ENCODE assay signal across 13 cellular contexts in genomic region chr3:56748663-56749231, GRCh38. TPM values are rescaled to one million over a fixed set of nuclear protein-coding genes. Genes with fewer than 3 reads are reported as not detected.
DNase-seq lines count a peak whose midpoint lies in the region; ATAC-seq and TF ChIP-seq lines count a peak whose summit lies in the region.
"Had no signal": no experiment of that assay in that cellular context is flagged by ENCODE, and none has a peak within 500 bp of the region (broad histone marks: within the 10 kb centered on the region; RNA-seq: fewer than 3 reads in every experiment).

No MANE protein-coding gene starts in this region.

- CTCF ChIA-PET in CD8-positive, alpha-beta T cell (lab: Charles Lee), result interaction anchor here (0.7 to 12.9 kb wide), 4 partner anchors 10 to 231 kb away, joined by 3 to 146 read pairs (median 3); partner anchors contain the start of gene ARHGEF3

- H3K27ac Mint-ChIP-seq in CD8-positive, alpha-beta T cell, result peak overlapping the region; percentile 45

- DNase-seq in CD8-positive, alpha-beta T cell, result no peak
- peak; percentile 34 to 63 (median 48) for DNase-seq in body of pancreas
- peak; percentile 54 for DNase-seq in left kidney (ENCODE audit: low read depth, low spot score)
- DNase-seq in smooth muscle cell (lab: John Stamatoyannopoulos, UW; ENCODE audit: unreplicated experiment), result no peak
- no peak for DNase-seq in effector CD8-positive, alpha-beta T cell (lab: John Stamatoyannopoulos, UW)
- DNase-seq in NCI-H2107 treated with DMSO at 0.1 percent for 48 hours (lab: John Stamatoyannopoulos, UW; ENCODE audit: unreplicated experiment), result no peak
- no peak for DNase-seq in WERI-Rb-1
- DNase-seq: AML-193; H7; NCI-H345; stimulated activated CD4-positive, alpha-beta T cell treated with anti-CD3 and anti-CD28 coated beads, Interleukin-2, amount 100 ng/mL, for 24 hours; testis had no signal

- peaks cover 86% of the 10 kb centered on the region for H3K36me3 Mint-ChIP-seq in CD8-positive, alpha-beta T cell

- H3K4me3 Mint-ChIP-seq in CD8-positive, alpha-beta T cell, result no peak overlapping the region

- POLR2A ChIA-PET in CD8-positive, alpha-beta T cell (lab: Charles Lee), result interaction anchor here (1.6 to 1.8 kb wide), 2 partner anchors 34 to 50 kb away, joined by 4 to 5 read pairs; no protein-coding TSS in a partner anchor

- TF ChIP-seq CTCF in CD8-positive, alpha-beta T cell (IDR thresholded peaks at IDR 0.05), result no peak
- no peak for TF ChIP-seq CTCF in body of pancreas (IDR thresholded peaks at IDR 0.05)
- TF ChIP-seq CTCF in smooth muscle cell (IDR thresholded peaks at IDR 0.05; ENCODE audit: borderline replicate concordance, insufficient read depth, poor library complexity, severe bottlenecking), result no peak
- no peak for TF ChIP-seq CTCF in WERI-Rb-1 (IDR thresholded peaks at IDR 0.05; ENCODE audit: low read depth, low read length)

- H3K9me3 Mint-ChIP-seq in CD8-positive, alpha-beta T cell, result no peaks in the 10 kb centered on the region

- H3F3A ChIP-seq in smooth muscle cell (ENCODE audit: low read depth), result peaks cover 40% of the 10 kb centered on the region

- peaks cover 55% of the 10 kb centered on the region for H3K4me1 Mint-ChIP-seq in CD8-positive, alpha-beta T cell (ENCODE audit: low read depth)

- H3K9ac ChIP-seq in smooth muscle cell (ENCODE audit: low read depth), result no peak overlapping the region

- H3K36me3 ChIP-seq in CD8-positive, alpha-beta T cell (ENCODE audit: insufficient read depth, low read length), result peaks cover 57% of the 10 kb centered on the region
- peaks cover 0 to 8% of the 10 kb centered on the region in 2 donors for H3K36me3 ChIP-seq in body of pancreas (replicated peaks in 1 of 2; ENCODE audit: insufficient read depth in 1 of 2, low read depth in 2 of 2)
- peaks cover 27% of the 10 kb centered on the region for H3K36me3 ChIP-seq in smooth muscle cell (ENCODE audit: low read depth)
- no peaks in the 10 kb centered on the region for H3K36me3 ChIP-seq in WERI-Rb-1

- intact Hi-C loops in CD8-positive, alpha-beta T cell (cut with DNase I, micrococcal nuclease), result loop anchor here in 1 of 2 experiments (2.0 kb wide), 1 partner anchor 14 kb away; no protein-coding TSS in a partner anchor
- intact Hi-C loops in body of pancreas (cut with DNase I), result no loop called here

- no peaks in the 10 kb centered on the region for H3K9me3 ChIP-seq in CD8-positive, alpha-beta T cell (ENCODE audit: low read length)
- no peaks in the 10 kb centered on the region for H3K9me3 ChIP-seq in body of pancreas
- H3K9me3 ChIP-seq in smooth muscle cell (replicated peaks; ENCODE audit: low read depth), result no peaks in the 10 kb centered on the region
- no peaks in the 10 kb centered on the region for H3K9me3 ChIP-seq in WERI-Rb-1 (ENCODE audit: severe bottlenecking)
- H3K9me3 ChIP-seq: testis had no signal

- no peak for TF ChIP-seq POLR2A in body of pancreas (IDR thresholded peaks at IDR 0.05)

- no peak overlapping the region for H3K4me2 ChIP-seq in smooth muscle cell

- H4K20me1 ChIP-seq in smooth muscle cell (ENCODE audit: low read depth), result peaks cover 99% of the 10 kb centered on the region

- no peak overlapping the region for H2AFZ ChIP-seq in smooth muscle cell (ENCODE audit: low read depth)

- H3K27ac ChIP-seq in CD8-positive, alpha-beta T cell (ENCODE audit: low read depth, low read length), result no peak overlapping the region
- H3K27ac ChIP-seq in body of pancreas (peak overlapping the region; percentile 40 to 69 (median 53)), smooth muscle cell (ENCODE audit: low read depth) (peak overlapping the region; percentile 63), WERI-Rb-1 (no peak overlapping the region)

- WGBS in body of pancreas, 2 donors, result 10% methylated on average over 8 of the region's 8 CpGs
- 47% methylated on average over 8 of the region's 8 CpGs for WGBS in smooth muscle cell (ENCODE audit: low lambda C conversion rate)

- peaks cover 92% of the 10 kb centered on the region for H3K79me2 ChIP-seq in smooth muscle cell (ENCODE audit: low read depth)

- H3K27me3 ChIP-seq in CD8-positive, alpha-beta T cell (ENCODE audit: insufficient read depth, low read length), result no peaks in the 10 kb centered on the region
- no peaks in the 10 kb centered on the region for H3K27me3 ChIP-seq in body of pancreas
- no peaks in the 10 kb centered on the region for H3K27me3 ChIP-seq in smooth muscle cell (ENCODE audit: low read depth)
- no peaks in the 10 kb centered on the region for H3K27me3 ChIP-seq in WERI-Rb-1 (ENCODE audit: insufficient read depth, low read depth, severe bottlenecking)
- H3K27me3 ChIP-seq: testis had no signal

- H3K4me1 ChIP-seq in CD8-positive, alpha-beta T cell (ENCODE audit: insufficient read depth, low read length), result peaks cover 33% of the 10 kb centered on the region
- H3K4me1 ChIP-seq in body of pancreas (peaks cover 55% of the 10 kb centered on the region), smooth muscle cell (ENCODE audit: low read depth) (no peaks in the 10 kb centered on the region)
- H3K4me1 ChIP-seq: testis had no signal

- H3K4me3 ChIP-seq in CD8-positive, alpha-beta T cell (ENCODE audit: low read depth, low read length), result no peak overlapping the region
- H3K4me3 ChIP-seq in body of pancreas (no peak overlapping the region), smooth muscle cell (no peak overlapping the region), WERI-Rb-1 (ENCODE audit: low read depth, low read length) (no peak overlapping the region)
- H3K4me3 ChIP-seq: testis had no signal

- H3K27me3 Mint-ChIP-seq in CD8-positive, alpha-beta T cell (ENCODE audit: low read depth), result no peaks in the 10 kb centered on the region

- ATAC-seq in CD8-positive, alpha-beta T cell, result no peak
- ATAC-seq in body of pancreas, result peak; percentile 81
- ATAC-seq in HG03108 (IDR thresholded peaks at IDR 0.05; ENCODE audit: unreplicated experiment), result no peak

RNA-seq across cellular contexts. Expression of gene ARHGEF3, which starts 53.0 kb away (rescaled TPM):
- total RNA-seq in CD8-positive, alpha-beta T cell, result 10 to 100 TPM; 38.8 to 39.9 TPM
- 10 to 100 TPM; 27.4 to 38.7 TPM for total RNA-seq in body of pancreas
- 131 and 139 TPM in 2 replicates for total RNA-seq in smooth muscle cell
- polyA plus RNA-seq in smooth muscle cell, result 90.5 and 137 TPM in 2 replicates

Comparison
In these comparisons a context has a peak if more than half of its experiments do, and no peak if none do; other contexts are left out.
1. DNase-seq: peak in body of pancreas (4 of 4) and left kidney (single experiment); none in CD8-positive, alpha-beta T cell (0 of 7), smooth muscle cell (single experiment), effector CD8-positive, alpha-beta T cell (single experiment), NCI-H2107 treated with DMSO at 0.1 percent for 48 hours (single experiment) and WERI-Rb-1 (single experiment).
2. H3K27ac ChIP-seq: peak in body of pancreas (4 of 4) and smooth muscle cell (single experiment); none in CD8-positive, alpha-beta T cell (single experiment) and WERI-Rb-1 (single experiment).